10 cellular contexts compared by ENCODE assay signal in genomic region chr19:50836543-50837195, GRCh38. TPM values are rescaled to one million over a fixed set of nuclear protein-coding genes. Genes with fewer than 3 reads are reported as not detected.
DNase-seq lines count a peak whose midpoint lies in the region; FAIRE-seq and TF ChIP-seq lines count a peak whose summit lies in the region.
"Had no signal": no experiment of that assay in that cellular context is flagged by ENCODE, and none has a peak within 500 bp of the region (broad histone marks: within the 10 kb centered on the region; RNA-seq: fewer than 3 reads in every experiment).

No MANE protein-coding gene starts in this region.

- H3K4me3 ChIP-seq in ACC112 (ENCODE audit: low read depth, low read length) (peak overlapping the region; percentile 77; the same call in 1 of the 2 replicates), adrenal gland (peak overlapping the region in 1 of 4 donors; percentile 54), mucosa of rectum (ENCODE audit: low read length in 2 of 2) (peak overlapping the region; percentile 63 to 80)

- peaks cover 10% of the 10 kb centered on the region for H3K27me3 ChIP-seq in ACC112 (ENCODE audit: insufficient read depth, low read length)
- H3K27me3 ChIP-seq in adrenal gland, result no peaks in the 10 kb centered on the region
- H3K27me3 ChIP-seq in mucosa of rectum (ENCODE audit: control insufficient read depth in 2 of 2, insufficient read depth in 2 of 2, low read length in 2 of 2), result peaks cover 0 to 4% of the 10 kb centered on the region in 2 donors

- H3K79me2 ChIP-seq in ACC112 (ENCODE audit: control insufficient read depth, insufficient read depth, low read length, unreplicated experiment), result no peaks in the 10 kb centered on the region

- no peak overlapping the region for H2AFZ ChIP-seq in ACC112 (ENCODE audit: low read length, unreplicated experiment)

- 50 to 61% (median 52%) methylated on average over 18 to 19 of the region's 19 CpGs for WGBS in adrenal gland, 4 donors

- H3K27ac ChIP-seq in ACC112 (ENCODE audit: low read depth, low read length), result no peak overlapping the region
- peak overlapping the region in 2 of 5 donors; percentile 30 to 78 for H3K27ac ChIP-seq in adrenal gland
- peak overlapping the region; percentile 56 to 67 for H3K27ac ChIP-seq in mucosa of rectum (ENCODE audit: low read depth in 2 of 2, low read length in 2 of 2)

- H3K4me1 ChIP-seq in ACC112 (ENCODE audit: control insufficient read depth, insufficient read depth, low read length, unreplicated experiment), result no peaks in the 10 kb centered on the region
- peaks cover 0 to 9% of the 10 kb centered on the region in 2 donors for H3K4me1 ChIP-seq in adrenal gland (replicated peaks in 1 of 2)
- peaks cover 8 to 18% of the 10 kb centered on the region in 2 donors for H3K4me1 ChIP-seq in mucosa of rectum (ENCODE audit: control insufficient read depth in 2 of 2, insufficient read depth in 2 of 2, low read length in 2 of 2)

- intact Hi-C loops in adrenal gland (cut with DNase I), result no loop called here

- H3K9ac ChIP-seq in mucosa of rectum (ENCODE audit: low read depth in 1 of 2, low read length in 2 of 2), result peak overlapping the region; percentile 41 to 68

- no peaks in the 10 kb centered on the region for H3K9me3 ChIP-seq in adrenal gland (replicated peaks in 1 of 3)
- H3K9me3 ChIP-seq in mucosa of rectum (ENCODE audit: control insufficient read depth in 2 of 2, low read length in 2 of 2), result no peaks in the 10 kb centered on the region

- TF ChIP-seq POLR2A in adrenal gland (IDR thresholded peaks at IDR 0.05), result no peak

- no peak for FAIRE-seq in D721Med (lab: Jason Lieb, UNC)

- H3K36me3 ChIP-seq in ACC112 (ENCODE audit: insufficient read depth, low read length), result no peaks in the 10 kb centered on the region
- no peaks in the 10 kb centered on the region for H3K36me3 ChIP-seq in adrenal gland (replicated peaks in 1 of 2)
- no peaks in the 10 kb centered on the region for H3K36me3 ChIP-seq in mucosa of rectum (ENCODE audit: control insufficient read depth in 2 of 2, insufficient read depth in 2 of 2, low read length in 2 of 2)

- DNase-seq in GM20000 (ENCODE audit: low spot score) (peak; percentile 23), adrenal gland (peak in 4 of 7 donors; percentile 30 to 55 (median 46)), LoVo (ENCODE audit: low spot score) (no peak), D721Med (ENCODE audit: insufficient read length, low spot score) (no peak)
- DNase-seq in stimulated activated CD4-positive, alpha-beta T cell treated with anti-CD3 and anti-CD28 coated beads, Interleukin-4, amount 100 ng/mL, for 1 hour, result no peak
- DNase-seq in stimulated activated CD4-positive, alpha-beta T cell treated with anti-CD3 and anti-CD28 coated beads, Interleukin-2, amount 100 ng/mL, for 48 hours, result no peak
- DNase-seq: DND-41 had no signal

- TF ChIP-seq CTCF in GM20000 (IDR thresholded peaks at IDR 0.05; ENCODE audit: extremely low read depth, missing control alignments) (no peak), adrenal gland (IDR thresholded peaks at IDR 0.05) (no peak), D721Med (IDR thresholded peaks at IDR 0.05; ENCODE audit: insufficient read depth, missing control alignments) (no peak)

RNA-seq across cellular contexts. Expression of gene KLK15, which starts 3.3 kb away (rescaled TPM):
- 1 to 10 TPM in 4 of 8 donors, under 1 TPM in 2, not detected in 2; 0.32 to 5.1 (median 1.3) TPM for total RNA-seq in adrenal gland
- 1 to 10 TPM in 1 of 3 donors, under 1 TPM in 2; 0.15 to 1.7 (median 0.34) TPM for polyA plus RNA-seq in adrenal gland
- total RNA-seq: glomerular endothelial cell had no signal

RNA-seq across cellular contexts. Expression of gene KLK1, which starts 13.1 kb away (rescaled TPM):
- total RNA-seq in adrenal gland, result 1 to 10 TPM in 6 of 8 donors, not detected in 2; 1.4 to 8.6 (median 2.4) TPM
- 10 to 100 TPM in 2 of 3 donors, 1 to 10 TPM in 1; 1.1 to 26.5 (median 11.2) TPM for polyA plus RNA-seq in adrenal gland
- total RNA-seq: glomerular endothelial cell had no signal

RNA-seq across cellular contexts. Expression of gene KLK3, which starts 18.0 kb away (rescaled TPM):
- 1 to 10 TPM in 2 of 8 donors, under 1 TPM in 2, not detected in 4; 0.31 to 4.8 (median 2.5) TPM for total RNA-seq in adrenal gland
- 10 to 100 TPM in 1 of 3 donors, 1 to 10 TPM in 1, under 1 TPM in 1; 0.35 to 26.0 (median 1.3) TPM for polyA plus RNA-seq in adrenal gland
- total RNA-seq: glomerular endothelial cell had no signal

RNA-seq across cellular contexts. Expression of gene KLK2, which starts 36.6 kb away (rescaled TPM):
- total RNA-seq in adrenal gland, result under 1 TPM in 1 of 8 donors, not detected in 7; 0.61 TPM
- under 1 TPM in 1 of 3 donors, not detected in 2; 0.20 TPM for polyA plus RNA-seq in adrenal gland
- total RNA-seq: glomerular endothelial cell had no signal

RNA-seq across cellular contexts. Expression of gene ACP4, which starts 46.5 kb away (rescaled TPM):
- not detected for total RNA-seq in adrenal gland
- not detected for polyA plus RNA-seq in adrenal gland
- total RNA-seq: glomerular endothelial cell had no signal

Comparison
In these comparisons a context has a peak if more than half of its experiments do, and no peak if none do; other contexts are left out.
1. DNase-seq: peak in GM20000 (single experiment) and adrenal gland (4 of 7); none in stimulated activated CD4-positive, alpha-beta T cell treated with anti-CD3 and anti-CD28 coated beads, Interleukin-4, amount 100 ng/mL, for 1 hour (single experiment), stimulated activated CD4-positive, alpha-beta T cell treated with anti-CD3 and anti-CD28 coated beads, Interleukin-2, amount 100 ng/mL, for 48 hours (0 of 2), LoVo (single experiment) and D721Med (single experiment).